21 cellular contexts compared by ENCODE assay signal in the genomic region with DNA sequence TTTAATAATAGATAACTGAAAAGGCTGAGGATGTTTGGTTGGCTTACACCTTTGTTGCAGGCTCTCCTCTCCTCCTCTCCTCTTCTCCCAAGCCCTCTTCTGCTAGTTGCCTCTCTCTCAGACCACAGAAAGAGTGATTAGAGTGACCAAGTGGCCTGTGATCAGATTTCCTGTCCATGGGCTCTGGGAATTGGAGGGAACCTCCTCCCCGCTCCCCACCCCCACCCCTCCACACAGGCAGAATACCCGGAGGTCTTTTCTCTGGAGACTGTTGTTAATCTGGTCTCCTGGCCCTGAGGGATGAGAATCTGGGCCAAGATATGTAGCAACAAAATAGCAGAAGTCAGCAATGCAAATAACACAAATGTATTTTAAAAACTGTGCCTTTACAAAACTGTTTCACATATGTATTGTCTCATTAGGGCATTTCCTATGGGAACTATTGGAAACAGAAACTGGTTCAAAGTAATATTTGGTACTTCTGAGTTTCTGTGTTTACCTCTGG.
A peak's percentile ranks its signal among the peaks of the same experiment; 100 is the strongest.
DNase-seq lines count a peak whose midpoint lies in the region; ATAC-seq and TF ChIP-seq lines count a peak whose summit lies in the region.
"Had no signal": no experiment of that assay in that cellular context is flagged by ENCODE, and none has a peak within 500 bp of the region (broad histone marks: within the 10 kb centered on the region; RNA-seq: fewer than 3 reads in every experiment).

No MANE protein-coding gene starts in this region.

- WGBS in neuronal stem cell (ENCODE audit: extremely low coverage in 2 of 2, insufficient read length in 2 of 2, insufficient replicate concordance in 1 of 2), 2 donors, result no CpG with 5 or more reads among the region's 2 CpGs

- H3K18ac ChIP-seq in neuronal stem cell (ENCODE audit: low read length), result no peak overlapping the region

- no peak overlapping the region for H3K27ac ChIP-seq in HCT116 (ENCODE audit: low read depth, low read length)
- H3K27ac ChIP-seq in neuronal stem cell (replicated peaks; ENCODE audit: low read length), result peak overlapping the region; percentile 59
- H3K27ac ChIP-seq: GM23248, SJSA1 had no signal

- no peak for ATAC-seq in HCT116
- ATAC-seq in HG03039 (IDR thresholded peaks at IDR 0.05; ENCODE audit: unreplicated experiment), result no peak
- no peak for ATAC-seq in HG03571 (IDR thresholded peaks at IDR 0.05; ENCODE audit: unreplicated experiment)
- ATAC-seq: Right ventricle myocardium inferior had no signal

- DNase-seq in HCT116 (ENCODE audit: low read depth, low spot score), result no peak
- DNase-seq in choroid plexus epithelial cell (ENCODE audit: low read depth), result peak; percentile 30
- DNase-seq in left kidney (ENCODE audit: low read depth, low spot score), result peak; percentile 26
- DNase-seq in neuronal stem cell (ENCODE audit: low spot score), result no peak
- DNase-seq in foreskin fibroblast, result no peak
- DNase-seq: CD4-positive, CD25-positive, alpha-beta regulatory T cell; EL; GM23248; Karpas-422; MG63; NCI-H1417; NCI-H1694 treated with DMSO at 0.1 percent for 48 hours; NCI-H2081 treated with DMSO at 0.1 percent for 48 hours; NCI-H2171 treated with DMSO at 0.1 percent for 48 hours; NCI-H446; NCI-H526; SW 1271 had no signal

- H3K14ac ChIP-seq in neuronal stem cell (ENCODE audit: low read length), result no peak overlapping the region

- H2AFZ ChIP-seq in HCT116 (ENCODE audit: low read depth, low read length, poor library complexity, severe bottlenecking), result peak overlapping the region; percentile 9
- peak overlapping the region; percentile 67 for H2AFZ ChIP-seq in neuronal stem cell (ENCODE audit: low read length)
- H2AFZ ChIP-seq: GM23248 had no signal

- H2BK120ac ChIP-seq in neuronal stem cell (ENCODE audit: low read depth, low read length), result no peak overlapping the region

- TF ChIP-seq POLR2A in HCT116 (IDR thresholded peaks at IDR 0.05; ENCODE audit: borderline replicate concordance, extremely low read depth, insufficient read depth, insufficient read length), result no peak

- H3K27me3 ChIP-seq in HCT116 (ENCODE audit: insufficient read depth, low read length) (no peaks in the 10 kb centered on the region), neuronal stem cell (ENCODE audit: control insufficient read depth in 3 of 3, insufficient read depth in 3 of 3, low read depth in 1 of 3, low read length in 3 of 3) (no peaks in the 10 kb centered on the region)
- H3K27me3 ChIP-seq: MG63, SJSA1 had no signal

- H3K9me2 ChIP-seq in HCT116 (ENCODE audit: insufficient read depth), result no peaks in the 10 kb centered on the region

- no peak for TF ChIP-seq RAD21 in HCT116 (IDR thresholded peaks at IDR 0.05; ENCODE audit: low read depth)

- no peaks in the 10 kb centered on the region for H3K36me3 ChIP-seq in HCT116 (ENCODE audit: control insufficient read depth in 1 of 2, insufficient read depth in 2 of 2, low read length in 2 of 2)
- no peaks in the 10 kb centered on the region for H3K36me3 ChIP-seq in neuronal stem cell (replicated peaks in 1 of 2; ENCODE audit: control insufficient read depth in 2 of 2, insufficient read depth in 2 of 2, low read length in 2 of 2)
- H3K36me3 ChIP-seq: MG63, SJSA1 had no signal

- H3K4ac ChIP-seq in neuronal stem cell (ENCODE audit: low read length), result no peak overlapping the region

- H2BK5ac ChIP-seq in neuronal stem cell (ENCODE audit: low read length), result no peak overlapping the region

- no peaks in the 10 kb centered on the region; a peak in 2 of 4 replicates for H3K4me1 ChIP-seq in HCT116 (ENCODE audit: control insufficient read depth in 1 of 2, insufficient read depth in 2 of 2, low read length in 2 of 2)
- peaks cover 5 to 8% of the 10 kb centered on the region in 2 donors for H3K4me1 ChIP-seq in neuronal stem cell (ENCODE audit: control insufficient read depth in 2 of 2, insufficient read depth in 1 of 2, low read depth in 1 of 2, low read length in 2 of 2)
- H3K4me1 ChIP-seq: SJSA1 had no signal

- RAD21 ChIA-PET in HCT116 (lab: Charles Lee; ENCODE audit: low non-redundant PET in 1 of 2, low total read pairs in 2 of 2, uncharacterized antibody in 2 of 2, unreplicated experiment in 2 of 2), result no interaction called here

- H4K20me1 ChIP-seq in HCT116 (ENCODE audit: insufficient read depth), result no peaks in the 10 kb centered on the region

- no TSS peak for BruUV-seq in HCT116 (replicated peaks; lab: Mats Ljungman, UMichigan)

- H3K4me2 ChIP-seq in HCT116 (ENCODE audit: low read length), result no peak overlapping the region
- H3K4me2 ChIP-seq in neuronal stem cell (ENCODE audit: insufficient read depth, low read length, poor library complexity, severe bottlenecking), result no peak overlapping the region

- H3K79me2 ChIP-seq in HCT116 (ENCODE audit: insufficient read depth, low read length), result no peaks in the 10 kb centered on the region

- H4K8ac ChIP-seq in neuronal stem cell (ENCODE audit: low read depth, low read length), result no peak overlapping the region

- no peak overlapping the region for H2BK12ac ChIP-seq in neuronal stem cell (ENCODE audit: low read length)

- intact Hi-C loops in HCT116 (cut with micrococcal nuclease), result no loop called here

- no peak overlapping the region for H3K23ac ChIP-seq in neuronal stem cell (ENCODE audit: low read depth, low read length, poor library complexity)

- no peak overlapping the region for H4K91ac ChIP-seq in neuronal stem cell (ENCODE audit: low read depth, low read length, poor library complexity)

- TF ChIP-seq CTCF in HCT116 (IDR thresholded peaks at IDR 0.05 in 2 of 3, conservative IDR thresholded peaks at IDR 0.05 in 1 of 3; ENCODE audit: borderline replicate concordance in 1 of 3, insufficient read depth in 1 of 3, low read depth in 2 of 3, low read length in 2 of 3), result no peak
- TF ChIP-seq CTCF in choroid plexus epithelial cell (conservative IDR thresholded peaks at IDR 0.05; ENCODE audit: low read depth, low read length), result no peak
- no peak for TF ChIP-seq CTCF in foreskin fibroblast (IDR thresholded peaks at IDR 0.05; ENCODE audit: low read depth, low read length)

- H2BK15ac ChIP-seq in neuronal stem cell (ENCODE audit: low read length), result no peak overlapping the region

- POLR2A ChIA-PET in HCT116 (lab: Charles Lee), result interaction anchor here (0.6 kb wide), 1 partner anchor 17 kb away, joined by 3 read pairs; no protein-coding TSS in a partner anchor

- H3K9me3 ChIP-seq in HCT116 (ENCODE audit: control insufficient read depth in 1 of 2, insufficient read depth in 1 of 2, low read depth in 1 of 2, low read length in 2 of 2) (no peaks in the 10 kb centered on the region), neuronal stem cell (replicated peaks in 1 of 2; ENCODE audit: control insufficient read depth in 2 of 2, insufficient read depth in 1 of 2, low read depth in 1 of 2, low read length in 2 of 2) (no peaks in the 10 kb centered on the region)
- H3K9me3 ChIP-seq: MG63, SJSA1 had no signal

- no peaks in the 10 kb centered on the region for H3K79me1 ChIP-seq in neuronal stem cell (ENCODE audit: low read depth, low read length)

- CTCF ChIA-PET in HCT116 (lab: Charles Lee), result no interaction called here

- no peak overlapping the region for H3K4me3 ChIP-seq in HCT116 (replicated peaks in 1 of 2; ENCODE audit: low read depth in 1 of 2, low read length in 2 of 2)
- no peak overlapping the region for H3K4me3 ChIP-seq in choroid plexus epithelial cell (ENCODE audit: low read depth, low read length)
- H3K4me3 ChIP-seq in neuronal stem cell (ENCODE audit: low read length in 2 of 2), result no peak overlapping the region
- no peak overlapping the region for H3K4me3 ChIP-seq in foreskin fibroblast (ENCODE audit: low read depth in 1 of 2, low read length in 2 of 2)
- H3K4me3 ChIP-seq: GM23248, MG63, SJSA1 had no signal

- H3K9ac ChIP-seq in HCT116 (ENCODE audit: low read length), result no peak overlapping the region
- H3K9ac ChIP-seq in neuronal stem cell (ENCODE audit: low read depth, low read length, poor library complexity), result no peak overlapping the region
- H3K9ac ChIP-seq: GM23248 had no signal

- H2AK5ac ChIP-seq in neuronal stem cell (ENCODE audit: low read depth, low read length), result no peak overlapping the region

TF ChIP-seq in HCT116, 20 proteins besides CTCF, POLR2A, EP300 and RAD21 (continues in another document):
- no peak for TF ChIP-seq SP1 (IDR thresholded peaks at IDR 0.05; ENCODE audit: low read depth)
- TF ChIP-seq ZBTB33 (IDR thresholded peaks at IDR 0.05; ENCODE audit: extremely low read depth, insufficient replicate concordance, low read length), result no peak
- TF ChIP-seq JUND (IDR thresholded peaks at IDR 0.05), result no peak
- no peak for TF ChIP-seq ZNF274 (IDR thresholded peaks at IDR 0.05; ENCODE audit: low read depth, low read length)
- no peak for TF ChIP-seq FOSL1 (IDR thresholded peaks at IDR 0.05; ENCODE audit: low read depth)
- no peak for TF ChIP-seq POLR2AphosphoS5 (IDR thresholded peaks at IDR 0.05; ENCODE audit: low read depth, low read length)

Comparison
In these comparisons a context has a peak if more than half of its experiments do, and no peak if none do; other contexts are left out.
1. DNase-seq: peak in choroid plexus epithelial cell (single experiment) and left kidney (single experiment); none in HCT116 (single experiment), neuronal stem cell (single experiment) and foreskin fibroblast (0 of 2).